In genomic region chr2:133148187-133148586, GRCh38 we compare ENCODE assay signal across 35 cellular contexts.
"Had no signal": no experiment of that assay in that cellular context is flagged by ENCODE, and none has a peak within 500 bp of the region (broad histone marks: within the 10 kb centered on the region; RNA-seq: fewer than 3 reads in every experiment).

No MANE protein-coding gene starts in this region.

- H3K27me3 ChIP-seq: MG63 had no signal

- H3K4me3 ChIP-seq: MG63 had no signal

- DNase-seq: Karpas-422, Kasumi-1, MG63, MM.1S, MV-4-11, NCI-H1048, NCI-H1092, NCI-H1092 treated with DMSO at 0.1 percent for 48 hours, NCI-H1105, NCI-H1105 treated with DMSO at 0.1 percent for 48 hours, NCI-H1417, NCI-H1417 treated with DMSO at 0.1 percent for 48 hours, NCI-H1436, NCI-H1436 treated with DMSO at 0.1 percent for 48 hours, NCI-H146, NCI-H1694, NCI-H1694 treated with DMSO at 0.1 percent for 48 hours, NCI-H187, NCI-H187 treated with DMSO at 0.1 percent for 48 hours, NCI-H1930, NCI-H2029, NCI-H2029 treated with DMSO at 0.1 percent for 48 hours, NCI-H2081, NCI-H2081 treated with DMSO at 0.1 percent for 48 hours, NCI-H2107, NCI-H2171, NCI-H2171 treated with DMSO at 0.1 percent for 48 hours, NCI-H2227 treated with DMSO at 0.1 percent for 48 hours, NCI-H226, NCI-H345, NCI-H446, NCI-H446 treated with DMSO at 0.1 percent for 48 hours, NCI-H510A, NCI-H510A treated with DMSO at 0.1 percent for 48 hours, NCI-H524 had no signal

- H3K36me3 ChIP-seq: MG63 had no signal

- H3K9me3 ChIP-seq: MG63 had no signal
